ENCODE assay signal across 1 cellular context in the genomic region with DNA sequence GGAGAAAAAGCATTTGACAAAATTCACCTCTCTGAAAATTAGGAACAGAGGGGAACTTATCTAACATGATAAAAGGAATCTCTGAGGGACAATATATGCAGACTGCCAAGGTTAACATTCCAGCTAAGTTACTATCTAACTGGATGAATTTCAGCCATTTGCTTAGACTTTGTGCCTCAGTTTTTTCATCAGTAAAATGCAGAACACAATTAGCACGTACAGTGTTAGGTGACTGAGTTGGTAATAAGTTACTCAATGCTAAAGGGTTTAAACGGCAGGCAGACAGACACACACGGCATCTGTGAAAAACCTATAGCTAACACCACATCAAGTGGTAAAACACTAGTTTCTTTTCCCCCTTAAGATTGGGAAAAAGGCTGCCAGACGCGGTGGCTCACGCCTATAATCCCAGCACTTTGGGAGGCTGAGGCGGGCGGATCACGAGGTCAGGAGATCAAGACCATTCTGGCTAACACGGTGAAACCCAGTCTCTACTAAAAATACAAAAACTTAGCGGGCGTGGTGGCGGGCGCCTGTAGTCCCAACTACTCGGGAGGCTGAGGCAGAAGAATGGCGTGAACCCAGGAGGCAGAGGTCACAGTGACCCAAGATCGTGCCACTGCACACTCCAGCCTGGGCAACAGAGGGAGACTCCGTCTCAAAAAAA.
TF ChIP-seq lines count a peak whose summit lies in the region.

No MANE protein-coding gene starts in this region.

TF ChIP-seq in HepG2, 621 proteins besides CTCF, POLR2A, EP300 and RAD21 (continues in another document):
- TF ChIP-seq ZNF367 (CRISPR knock-in tag; IDR thresholded peaks at IDR 0.05; ENCODE audit: borderline replicate concordance) (no peak), ZNF629 (CRISPR knock-in tag; conservative IDR thresholded peaks at IDR 0.05) (no peak), ZNF737 (CRISPR knock-in tag; IDR thresholded peaks at IDR 0.05; ENCODE audit: borderline replicate concordance) (no peak), ZNF44 (CRISPR knock-in tag; IDR thresholded peaks at IDR 0.05) (no peak), ZNF292 (CRISPR knock-in tag; IDR thresholded peaks at IDR 0.05; ENCODE audit: borderline replicate concordance, low read depth) (peak; percentile 79), KAT2B (IDR thresholded peaks at IDR 0.05; ENCODE audit: borderline replicate concordance, low read depth, low read length) (no peak), DR1 (CRISPR knock-in tag; IDR thresholded peaks at IDR 0.05) (no peak), ZNF510 (CRISPR knock-in tag; IDR thresholded peaks at IDR 0.05; ENCODE audit: low read depth) (no peak), KAT7 (CRISPR knock-in tag; IDR thresholded peaks at IDR 0.05; ENCODE audit: borderline replicate concordance) (no peak), ZNF816 (CRISPR knock-in tag; IDR thresholded peaks at IDR 0.05; ENCODE audit: borderline replicate concordance) (no peak), NR2F6 (IDR thresholded peaks at IDR 0.05) (peak; percentile 63; the same call in 1 of the 2 replicates), NR2F6 (CRISPR knock-in tag; IDR thresholded peaks at IDR 0.05) (no peak; the same call in 1 of the 2 replicates), LCORL (IDR thresholded peaks at IDR 0.05) (peak; percentile 61; the same call in 1 of the 2 replicates), LCORL (CRISPR knock-in tag; IDR thresholded peaks at IDR 0.05) (no peak; the same call in 1 of the 2 replicates), BHLHE40 (IDR thresholded peaks at IDR 0.05; ENCODE audit: low read length) (no peak), ZKSCAN5 (CRISPR knock-in tag; IDR thresholded peaks at IDR 0.05) (no peak), NKX3-1 (CRISPR knock-in tag; IDR thresholded peaks at IDR 0.05) (0 out of 2 replicates have a peak, but pooled peaks have one; percentile 44), FOSL1 (CRISPR knock-in tag; IDR thresholded peaks at IDR 0.05; ENCODE audit: borderline replicate concordance) (no peak), MZF1 (CRISPR knock-in tag; IDR thresholded peaks at IDR 0.05; ENCODE audit: borderline replicate concordance) (no peak), MXD4 (CRISPR knock-in tag; IDR thresholded peaks at IDR 0.05) (no peak), BRCA1 (CRISPR knock-in tag; IDR thresholded peaks at IDR 0.05) (peak; percentile 36; the same call in 1 of the 2 replicates), BCL6 (CRISPR knock-in tag; IDR thresholded peaks at IDR 0.05) (no peak), ZNF747 (CRISPR knock-in tag; IDR thresholded peaks at IDR 0.05; ENCODE audit: borderline replicate concordance) (no peak), POLR2AphosphoS5 (IDR thresholded peaks at IDR 0.05; ENCODE audit: low read depth, low read length) (peak; percentile 42), ZNF792 (CRISPR knock-in tag; IDR thresholded peaks at IDR 0.05) (peak; percentile 70; the same call in 1 of the 2 replicates), ZNF263 (CRISPR knock-in tag; IDR thresholded peaks at IDR 0.05) (0 out of 2 replicates have a peak, but pooled peaks have one; percentile 7), ATRX (CRISPR knock-in tag; IDR thresholded peaks at IDR 0.05; ENCODE audit: borderline replicate concordance) (no peak), ZNF761 (CRISPR knock-in tag; conservative IDR thresholded peaks at IDR 0.05) (peak; percentile 56; the same call in 1 of the 2 replicates), MEF2D (CRISPR knock-in tag; IDR thresholded peaks at IDR 0.05) (peak; percentile 66), TARDBP (CRISPR knock-in tag; IDR thresholded peaks at IDR 0.05) (peak; percentile 64; the same call in 1 of the 2 replicates), KDM5B (CRISPR knock-in tag; IDR thresholded peaks at IDR 0.05; ENCODE audit: borderline replicate concordance) (0 out of 2 replicates have a peak, but pooled peaks have one; percentile 29), RBFOX2 (IDR thresholded peaks at IDR 0.05; ENCODE audit: low read depth, low read length) (no peak), ZNF567 (CRISPR knock-in tag; IDR thresholded peaks at IDR 0.05; ENCODE audit: borderline replicate concordance) (peak; percentile 77; the same call in 1 of the 2 replicates), SYNCRIP (IDR thresholded peaks at IDR 0.05; ENCODE audit: insufficient read depth, low read depth, low read length) (no peak), ZBTB7B (CRISPR knock-in tag; IDR thresholded peaks at IDR 0.05) (0 out of 2 replicates have a peak, but pooled peaks have one; percentile 18), SIN3A (IDR thresholded peaks at IDR 0.05; ENCODE audit: borderline replicate concordance, low read depth, low read length) (no peak), ISL2 (CRISPR knock-in tag; IDR thresholded peaks at IDR 0.05) (0 out of 2 replicates have a peak, but pooled peaks have one; percentile 15), MEIS2 (CRISPR knock-in tag; IDR thresholded peaks at IDR 0.05) (no peak), WIZ (CRISPR knock-in tag; IDR thresholded peaks at IDR 0.05) (peak; percentile 26; the same call in 1 of the 2 replicates), TGIF2 (CRISPR knock-in tag; IDR thresholded peaks at IDR 0.05) (no peak), TRIM24 (CRISPR knock-in tag; IDR thresholded peaks at IDR 0.05) (no peak), MIXL1 (CRISPR knock-in tag; IDR thresholded peaks at IDR 0.05) (peak; percentile 33; the same call in 1 of the 2 replicates), SAFB2 (CRISPR knock-in tag; IDR thresholded peaks at IDR 0.05; ENCODE audit: borderline replicate concordance, low read depth) (no peak), ZNF713 (CRISPR knock-in tag; IDR thresholded peaks at IDR 0.05) (no peak), ZNF431 (CRISPR knock-in tag; IDR thresholded peaks at IDR 0.05; ENCODE audit: borderline replicate concordance, low read depth) (no peak), GPN1 (CRISPR knock-in tag; IDR thresholded peaks at IDR 0.05; ENCODE audit: borderline replicate concordance) (no peak), RXRA (CRISPR knock-in tag; IDR thresholded peaks at IDR 0.05) (peak; percentile 24; the same call in 1 of the 2 replicates), JUND (CRISPR knock-in tag; IDR thresholded peaks at IDR 0.05) (peak; percentile 36; the same call in 1 of the 2 replicates), RARG (CRISPR knock-in tag; IDR thresholded peaks at IDR 0.05; ENCODE audit: low read depth) (no peak), SNAPC2 (CRISPR knock-in tag; IDR thresholded peaks at IDR 0.05) (no peak), TOPORS (CRISPR knock-in tag; IDR thresholded peaks at IDR 0.05) (no peak)
- TF ChIP-seq, protein P1, sequence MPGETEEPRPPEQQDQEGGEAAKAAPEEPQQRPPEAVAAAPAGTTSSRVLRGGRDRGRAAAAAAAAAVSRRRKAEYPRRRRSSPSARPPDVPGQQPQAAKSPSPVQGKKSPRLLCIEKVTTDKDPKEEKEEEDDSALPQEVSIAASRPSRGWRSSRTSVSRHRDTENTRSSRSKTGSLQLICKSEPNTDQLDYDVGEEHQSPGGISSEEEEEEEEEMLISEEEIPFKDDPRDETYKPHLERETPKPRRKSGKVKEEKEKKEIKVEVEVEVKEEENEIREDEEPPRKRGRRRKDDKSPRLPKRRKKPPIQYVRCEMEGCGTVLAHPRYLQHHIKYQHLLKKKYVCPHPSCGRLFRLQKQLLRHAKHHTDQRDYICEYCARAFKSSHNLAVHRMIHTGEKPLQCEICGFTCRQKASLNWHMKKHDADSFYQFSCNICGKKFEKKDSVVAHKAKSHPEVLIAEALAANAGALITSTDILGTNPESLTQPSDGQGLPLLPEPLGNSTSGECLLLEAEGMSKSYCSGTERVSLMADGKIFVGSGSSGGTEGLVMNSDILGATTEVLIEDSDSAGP (CRISPR knock-in tag; IDR thresholded peaks at IDR 0.05; ENCODE audit: borderline replicate concordance): no peak
- TF ChIP-seq, protein P2, sequence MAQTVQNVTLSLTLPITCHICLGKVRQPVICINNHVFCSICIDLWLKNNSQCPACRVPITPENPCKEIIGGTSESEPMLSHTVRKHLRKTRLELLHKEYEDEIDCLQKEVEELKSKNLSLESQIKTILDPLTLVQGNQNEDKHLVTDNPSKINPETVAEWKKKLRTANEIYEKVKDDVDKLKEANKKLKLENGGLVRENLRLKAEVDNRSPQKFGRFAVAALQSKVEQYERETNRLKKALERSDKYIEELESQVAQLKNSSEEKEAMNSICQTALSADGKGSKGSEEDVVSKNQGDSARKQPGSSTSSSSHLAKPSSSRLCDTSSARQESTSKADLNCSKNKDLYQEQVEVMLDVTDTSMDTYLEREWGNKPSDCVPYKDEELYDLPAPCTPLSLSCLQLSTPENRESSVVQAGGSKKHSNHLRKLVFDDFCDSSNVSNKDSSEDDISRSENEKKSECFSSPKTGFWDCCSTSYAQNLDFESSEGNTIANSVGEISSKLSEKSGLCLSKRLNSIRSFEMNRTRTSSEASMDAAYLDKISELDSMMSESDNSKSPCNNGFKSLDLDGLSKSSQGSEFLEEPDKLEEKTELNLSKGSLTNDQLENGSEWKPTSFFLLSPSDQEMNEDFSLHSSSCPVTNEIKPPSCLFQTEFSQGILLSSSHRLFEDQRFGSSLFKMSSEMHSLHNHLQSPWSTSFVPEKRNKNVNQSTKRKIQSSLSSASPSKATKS (CRISPR knock-in tag; IDR thresholded peaks at IDR 0.05): no peak
- TF ChIP-seq, protein P3, sequence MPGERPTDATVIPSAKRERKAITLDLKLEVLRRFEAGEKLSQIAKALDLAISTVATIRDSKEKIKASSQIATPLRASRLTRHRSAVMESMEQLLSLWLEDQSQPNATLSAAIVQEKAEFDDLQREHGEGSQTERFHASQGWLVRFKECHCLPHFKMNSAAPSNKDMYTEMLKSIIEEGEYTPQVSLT (CRISPR knock-in tag; IDR thresholded peaks at IDR 0.05; ENCODE audit: borderline replicate concordance, low read depth): no peak
- TF ChIP-seq, protein P4, sequence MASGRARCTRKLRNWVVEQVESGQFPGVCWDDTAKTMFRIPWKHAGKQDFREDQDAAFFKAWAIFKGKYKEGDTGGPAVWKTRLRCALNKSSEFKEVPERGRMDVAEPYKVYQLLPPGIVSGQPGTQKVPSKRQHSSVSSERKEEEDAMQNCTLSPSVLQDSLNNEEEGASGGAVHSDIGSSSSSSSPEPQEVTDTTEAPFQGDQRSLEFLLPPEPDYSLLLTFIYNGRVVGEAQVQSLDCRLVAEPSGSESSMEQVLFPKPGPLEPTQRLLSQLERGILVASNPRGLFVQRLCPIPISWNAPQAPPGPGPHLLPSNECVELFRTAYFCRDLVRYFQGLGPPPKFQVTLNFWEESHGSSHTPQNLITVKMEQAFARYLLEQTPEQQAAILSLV (CRISPR knock-in tag; IDR thresholded peaks at IDR 0.05; ENCODE audit: borderline replicate concordance): 0 out of 2 replicates have a peak, but pooled peaks have one; percentile 61
- TF ChIP-seq, protein P5, sequence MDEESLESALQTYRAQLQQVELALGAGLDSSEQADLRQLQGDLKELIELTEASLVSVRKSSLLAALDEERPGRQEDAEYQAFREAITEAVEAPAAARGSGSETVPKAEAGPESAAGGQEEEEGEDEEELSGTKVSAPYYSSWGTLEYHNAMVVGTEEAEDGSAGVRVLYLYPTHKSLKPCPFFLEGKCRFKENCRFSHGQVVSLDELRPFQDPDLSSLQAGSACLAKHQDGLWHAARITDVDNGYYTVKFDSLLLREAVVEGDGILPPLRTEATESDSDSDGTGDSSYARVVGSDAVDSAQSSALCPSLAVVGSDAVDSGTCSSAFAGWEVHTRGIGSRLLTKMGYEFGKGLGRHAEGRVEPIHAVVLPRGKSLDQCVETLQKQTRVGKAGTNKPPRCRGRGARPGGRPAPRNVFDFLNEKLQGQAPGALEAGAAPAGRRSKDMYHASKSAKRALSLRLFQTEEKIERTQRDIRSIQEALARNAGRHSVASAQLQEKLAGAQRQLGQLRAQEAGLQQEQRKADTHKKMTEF (CRISPR knock-in tag; IDR thresholded peaks at IDR 0.05): peak; percentile 33; the same call in 1 of the 2 replicates
- TF ChIP-seq, protein P6, sequence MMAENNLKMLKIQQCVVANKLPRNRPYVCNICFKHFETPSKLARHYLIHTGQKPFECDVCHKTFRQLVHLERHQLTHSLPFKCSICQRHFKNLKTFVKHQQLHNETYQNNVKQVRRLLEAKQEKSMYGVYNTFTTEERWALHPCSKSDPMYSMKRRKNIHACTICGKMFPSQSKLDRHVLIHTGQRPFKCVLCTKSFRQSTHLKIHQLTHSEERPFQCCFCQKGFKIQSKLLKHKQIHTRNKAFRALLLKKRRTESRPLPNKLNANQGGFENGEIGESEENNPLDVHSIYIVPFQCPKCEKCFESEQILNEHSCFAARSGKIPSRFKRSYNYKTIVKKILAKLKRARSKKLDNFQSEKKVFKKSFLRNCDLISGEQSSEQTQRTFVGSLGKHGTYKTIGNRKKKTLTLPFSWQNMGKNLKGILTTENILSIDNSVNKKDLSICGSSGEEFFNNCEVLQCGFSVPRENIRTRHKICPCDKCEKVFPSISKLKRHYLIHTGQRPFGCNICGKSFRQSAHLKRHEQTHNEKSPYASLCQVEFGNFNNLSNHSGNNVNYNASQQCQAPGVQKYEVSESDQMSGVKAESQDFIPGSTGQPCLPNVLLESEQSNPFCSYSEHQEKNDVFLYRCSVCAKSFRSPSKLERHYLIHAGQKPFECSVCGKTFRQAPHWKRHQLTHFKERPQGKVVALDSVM (CRISPR knock-in tag; IDR thresholded peaks at IDR 0.05): 0 out of 2 replicates have a peak, but pooled peaks have one; percentile 12
- TF ChIP-seq, protein P7, sequence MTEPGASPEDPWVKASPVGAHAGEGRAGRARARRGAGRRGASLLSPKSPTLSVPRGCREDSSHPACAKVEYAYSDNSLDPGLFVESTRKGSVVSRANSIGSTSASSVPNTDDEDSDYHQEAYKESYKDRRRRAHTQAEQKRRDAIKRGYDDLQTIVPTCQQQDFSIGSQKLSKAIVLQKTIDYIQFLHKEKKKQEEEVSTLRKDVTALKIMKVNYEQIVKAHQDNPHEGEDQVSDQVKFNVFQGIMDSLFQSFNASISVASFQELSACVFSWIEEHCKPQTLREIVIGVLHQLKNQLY (CRISPR knock-in tag; IDR thresholded peaks at IDR 0.05): peak; percentile 19; the same call in 1 of the 2 replicates
- TF ChIP-seq, protein P8, sequence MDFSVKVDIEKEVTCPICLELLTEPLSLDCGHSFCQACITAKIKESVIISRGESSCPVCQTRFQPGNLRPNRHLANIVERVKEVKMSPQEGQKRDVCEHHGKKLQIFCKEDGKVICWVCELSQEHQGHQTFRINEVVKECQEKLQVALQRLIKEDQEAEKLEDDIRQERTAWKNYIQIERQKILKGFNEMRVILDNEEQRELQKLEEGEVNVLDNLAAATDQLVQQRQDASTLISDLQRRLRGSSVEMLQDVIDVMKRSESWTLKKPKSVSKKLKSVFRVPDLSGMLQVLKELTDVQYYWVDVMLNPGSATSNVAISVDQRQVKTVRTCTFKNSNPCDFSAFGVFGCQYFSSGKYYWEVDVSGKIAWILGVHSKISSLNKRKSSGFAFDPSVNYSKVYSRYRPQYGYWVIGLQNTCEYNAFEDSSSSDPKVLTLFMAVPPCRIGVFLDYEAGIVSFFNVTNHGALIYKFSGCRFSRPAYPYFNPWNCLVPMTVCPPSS (IDR thresholded peaks at IDR 0.05): no peak
- TF ChIP-seq, protein P9, sequence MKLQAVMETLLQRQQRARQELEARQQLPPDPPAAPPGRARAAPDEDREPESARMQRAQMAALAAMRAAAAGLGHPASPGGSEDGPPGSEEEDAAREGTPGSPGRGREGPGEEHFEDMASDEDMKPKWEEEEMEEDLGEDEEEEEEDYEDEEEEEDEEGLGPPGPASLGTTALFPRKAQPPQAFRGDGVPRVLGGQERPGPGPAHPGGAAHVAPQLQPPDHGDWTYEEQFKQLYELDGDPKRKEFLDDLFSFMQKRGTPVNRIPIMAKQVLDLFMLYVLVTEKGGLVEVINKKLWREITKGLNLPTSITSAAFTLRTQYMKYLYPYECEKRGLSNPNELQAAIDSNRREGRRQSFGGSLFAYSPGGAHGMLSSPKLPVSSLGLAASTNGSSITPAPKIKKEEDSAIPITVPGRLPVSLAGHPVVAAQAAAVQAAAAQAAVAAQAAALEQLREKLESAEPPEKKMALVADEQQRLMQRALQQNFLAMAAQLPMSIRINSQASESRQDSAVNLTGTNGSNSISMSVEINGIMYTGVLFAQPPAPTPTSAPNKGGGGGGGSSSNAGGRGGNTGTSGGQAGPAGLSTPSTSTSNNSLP (IDR thresholded peaks at IDR 0.05; ENCODE audit: low read depth, low read length): peak; percentile 58; the same call in 1 of the 2 replicates
